ENCODE assay signal across 18 cellular contexts in genomic region chr17:62902573-62903229, GRCh38.
"Had no signal": no experiment of that assay in that cellular context is flagged by ENCODE, and none has a peak within 500 bp of the region (broad histone marks: within the 10 kb centered on the region; RNA-seq: fewer than 3 reads in every experiment).

No MANE protein-coding gene starts in this region.

- H3K4me3 ChIP-seq: dorsolateral prefrontal cortex, esophagus muscularis mucosa, left lung, ovary, suprapubic skin, upper lobe of left lung had no signal

- H3K9me3 ChIP-seq: esophagus muscularis mucosa, ovary, suprapubic skin, upper lobe of left lung had no signal

- DNase-seq: activated CD4-positive, alpha-beta T cell treated with anti-CD3 and anti-CD28 coated beads, Interleukin-2, amount 10 ng/mL, durations not matched to agents 7 days and 5 days; activated CD4-positive, CD25-positive, alpha-beta regulatory T cell; activated T-cell treated with anti-CD3 and anti-CD28 coated beads for 4 hours; amniotic stem cell; dorsolateral prefrontal cortex; foreskin fibroblast; head of caudate nucleus; left lung; nephron progenitor cell; ovary; stimulated activated CD4-positive, alpha-beta T cell treated with anti-CD3 and anti-CD28 coated beads, Interleukin-4, amount 100 ng/mL, for 1 hour; stimulated activated CD8-positive, alpha-beta memory T cell treated with anti-CD3 and anti-CD28 coated beads, Interleukin-4, amount 100 ng/mL, for 48 hours; stimulated activated naive CD8-positive, alpha-beta T cell treated with anti-CD3 and anti-CD28 coated beads, Interleukin-15, Interleukin-2, amounts not matched to agents 100 U/mL and 50 U/mL, for 24 hours; T-helper 17 cell; upper lobe of left lung had no signal

- H3K27me3 ChIP-seq: dorsolateral prefrontal cortex, esophagus muscularis mucosa, left lung, ovary, suprapubic skin, upper lobe of left lung had no signal

- H3K27ac ChIP-seq: dorsolateral prefrontal cortex, esophagus muscularis mucosa, ovary, suprapubic skin had no signal

- H3K36me3 ChIP-seq: esophagus muscularis mucosa, left lung, ovary, suprapubic skin, upper lobe of left lung had no signal

- ATAC-seq: activated T-helper 17 cell treated with anti-CD3 and anti-CD28 coated beads, Interleukin-2, amount 50 U/mL, for 72 hours; left lung; stimulated activated naive CD8-positive, alpha-beta T cell treated with anti-CD3 and anti-CD28 coated beads, Interleukin-15, Interleukin-2, amounts not matched to agents 100 U/mL and 50 U/mL, for 24 hours; T-helper 17 cell had no signal
